ENCODE assay signal across 15 cellular contexts in the genomic region with DNA sequence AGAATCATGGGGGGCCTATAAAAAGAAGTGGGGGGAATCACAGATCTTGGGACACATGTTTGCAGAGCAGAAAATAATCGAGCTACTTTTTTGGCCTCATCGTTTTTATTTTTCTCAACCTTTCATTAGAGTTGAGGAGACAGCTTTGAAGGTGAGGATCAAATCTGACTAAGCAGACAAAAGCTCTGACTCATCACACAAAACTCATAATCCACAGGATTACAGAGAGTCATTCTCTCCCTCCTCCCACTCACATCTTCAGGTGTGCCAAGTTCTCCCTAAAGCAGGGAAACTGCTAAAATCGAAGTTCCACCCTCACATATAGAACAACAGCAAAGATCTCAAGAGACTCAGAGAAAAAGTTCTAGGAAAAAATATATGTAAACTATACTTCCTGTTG. TPM values are rescaled to one million over a fixed set of nuclear protein-coding genes. Genes with fewer than 3 reads are reported as not detected.
DNase-seq lines count a peak whose midpoint lies in the region; ATAC-seq, FAIRE-seq and TF ChIP-seq lines count a peak whose summit lies in the region.
"Had no signal": no experiment of that assay in that cellular context is flagged by ENCODE, and none has a peak within 500 bp of the region (broad histone marks: within the 10 kb centered on the region; RNA-seq: fewer than 3 reads in every experiment).

No MANE protein-coding gene starts in this region.

- H4K20me1 ChIP-seq in PC-3 (ENCODE audit: low read length), result no peaks in the 10 kb centered on the region

- no peak overlapping the region for H3K4me3 Mint-ChIP-seq in dendritic cell treated with granulocyte-macrophage colony-stimulating factor and Interleukin-4, amounts not matched to agents 40 ng/mL and 50 ng/mL, for 4 days
- H3K4me3 Mint-ChIP-seq in chondrocyte (ENCODE audit: unreplicated experiment), result no peak overlapping the region
- H3K4me3 Mint-ChIP-seq: activated T-cell treated with anti-CD3 and anti-CD28 coated beads, Interleukin-2, amount 50 U/mL, for 24 hours; central memory CD8-positive, alpha-beta T cell; T-helper 1 cell treated with Interleukin-12 subunit alpha and Interleukin-12 subunit beta and Interleukin-4 antibody, amounts not matched to agents 30 μg/mL and 1 μg/mL, for 36 hours had no signal

- no peaks in the 10 kb centered on the region for H3K79me2 ChIP-seq in PC-3 (ENCODE audit: low read length)

- H3K9me2 ChIP-seq in PC-3 (replicated peaks; ENCODE audit: low read length), result no peaks in the 10 kb centered on the region

- CTCF ChIA-PET in PC-3 (lab: Charles Lee), result no interaction called here

- TF ChIP-seq CTCF in PC-3 (conservative IDR thresholded peaks at IDR 0.05; ENCODE audit: low read depth, low read length), result no peak
- TF ChIP-seq CTCF in chondrocyte (IDR thresholded peaks at IDR 0.05), result no peak

- peaks cover 41% of the 10 kb centered on the region for H3K4me1 Mint-ChIP-seq in dendritic cell treated with granulocyte-macrophage colony-stimulating factor and Interleukin-4, amounts not matched to agents 40 ng/mL and 50 ng/mL, for 4 days (ENCODE audit: low read depth)
- H3K4me1 Mint-ChIP-seq in chondrocyte (ENCODE audit: low read depth), result peaks cover 7% of the 10 kb centered on the region
- H3K4me1 Mint-ChIP-seq: central memory CD8-positive, alpha-beta T cell had no signal

- no peaks in the 10 kb centered on the region for H3K9me3 Mint-ChIP-seq in dendritic cell treated with granulocyte-macrophage colony-stimulating factor and Interleukin-4, amounts not matched to agents 40 ng/mL and 50 ng/mL, for 4 days
- H3K9me3 Mint-ChIP-seq in chondrocyte (ENCODE audit: low read depth), result peaks cover 7% of the 10 kb centered on the region
- H3K9me3 Mint-ChIP-seq: activated T-cell treated with anti-CD3 and anti-CD28 coated beads, Interleukin-2, amount 50 U/mL, for 24 hours; central memory CD8-positive, alpha-beta T cell; T-helper 1 cell treated with Interleukin-12 subunit alpha and Interleukin-12 subunit beta and Interleukin-4 antibody, amounts not matched to agents 30 μg/mL and 1 μg/mL, for 36 hours had no signal

- H3K4me1 ChIP-seq in PC-3 (ENCODE audit: insufficient read depth, low read length), result peaks cover 15% of the 10 kb centered on the region

- H2AFZ ChIP-seq in PC-3 (ENCODE audit: low read length), result no peak overlapping the region

- DNase-seq in H54 (ENCODE audit: insufficient read length, low spot score) (peak; percentile 20), PC-3 (peak; percentile 92), renal cortical epithelial cell (ENCODE audit: low read depth) (peak; percentile 59), chondrocyte (ENCODE audit: low spot score) (no peak), mucosa of gallbladder (ENCODE audit: low spot score) (no peak)
- DNase-seq in stimulated activated naive CD8-positive, alpha-beta T cell treated with anti-CD3 and anti-CD28 coated beads, Interleukin-15, Interleukin-2, amounts not matched to agents 100 U/mL and 50 U/mL, for 24 hours, result no peak
- DNase-seq: activated T-cell treated with anti-CD3 and anti-CD28 coated beads, Interleukin-2, amount 50 U/mL, for 24 hours; DMS79; heart right ventricle; NCI-H774; tibial artery had no signal

- no peak overlapping the region for H3K9ac ChIP-seq in PC-3 (ENCODE audit: low read length)

- no TSS peak for BruUV-seq in PC-3 (replicated peaks; lab: Mats Ljungman, UMichigan)

- peak overlapping the region; percentile 72 for H3K4me2 ChIP-seq in PC-3 (ENCODE audit: low read length)

- H3K36me3 ChIP-seq in PC-3 (ENCODE audit: low read depth, low read length), result no peaks in the 10 kb centered on the region
- H3K36me3 ChIP-seq: tibial artery had no signal

- peaks cover 41% of the 10 kb centered on the region for H3K36me3 Mint-ChIP-seq in dendritic cell treated with granulocyte-macrophage colony-stimulating factor and Interleukin-4, amounts not matched to agents 40 ng/mL and 50 ng/mL, for 4 days (ENCODE audit: low read depth)
- H3K36me3 Mint-ChIP-seq in chondrocyte (ENCODE audit: low read depth), result peaks cover 3% of the 10 kb centered on the region

- H3K9me3 ChIP-seq in PC-3 (ENCODE audit: low read length), result no peaks in the 10 kb centered on the region
- H3K9me3 ChIP-seq: heart right ventricle, tibial artery had no signal

- no peaks in the 10 kb centered on the region for H3F3A ChIP-seq in PC-3 (ENCODE audit: low read length, unreplicated experiment)

- peak overlapping the region; percentile 26 for H3K27ac Mint-ChIP-seq in dendritic cell treated with granulocyte-macrophage colony-stimulating factor and Interleukin-4, amounts not matched to agents 40 ng/mL and 50 ng/mL, for 4 days
- no peak overlapping the region for H3K27ac Mint-ChIP-seq in chondrocyte (ENCODE audit: unreplicated experiment)
- H3K27ac Mint-ChIP-seq: activated T-cell treated with anti-CD3 and anti-CD28 coated beads, Interleukin-2, amount 50 U/mL, for 24 hours; T-helper 1 cell treated with Interleukin-12 subunit alpha and Interleukin-12 subunit beta and Interleukin-4 antibody, amounts not matched to agents 30 μg/mL and 1 μg/mL, for 36 hours had no signal

- TF ChIP-seq POLR2A in H54 (IDR thresholded peaks at IDR 0.05; ENCODE audit: low read depth, low read length), result no peak

- ATAC-seq in PC-3, result peak; percentile 98
- ATAC-seq in stimulated activated naive CD8-positive, alpha-beta T cell treated with anti-CD3 and anti-CD28 coated beads, Interleukin-15, Interleukin-2, amounts not matched to agents 100 U/mL and 50 U/mL, for 24 hours, result no peak
- ATAC-seq: heart right ventricle had no signal

- H3K4me3 ChIP-seq in PC-3 (ENCODE audit: low read length), result peak overlapping the region; percentile 29; the same call in 1 of the 2 replicates
- H3K4me3 ChIP-seq: heart right ventricle, tibial artery had no signal

- FAIRE-seq in H54 (lab: Jason Lieb, UNC), result peak; percentile 99

- H3K27ac ChIP-seq in PC-3 (ENCODE audit: low read length), result peak overlapping the region; percentile 50
- H3K27ac ChIP-seq: heart right ventricle, tibial artery had no signal

- no peaks in the 10 kb centered on the region for H3K27me3 Mint-ChIP-seq in dendritic cell treated with granulocyte-macrophage colony-stimulating factor and Interleukin-4, amounts not matched to agents 40 ng/mL and 50 ng/mL, for 4 days
- H3K27me3 Mint-ChIP-seq in chondrocyte (ENCODE audit: low read depth), result no peaks in the 10 kb centered on the region
- H3K27me3 Mint-ChIP-seq: activated T-cell treated with anti-CD3 and anti-CD28 coated beads, Interleukin-2, amount 50 U/mL, for 24 hours; central memory CD8-positive, alpha-beta T cell; progenitor cell of endocrine pancreas had no signal

- H3K27me3 ChIP-seq in PC-3 (ENCODE audit: low read length), result no peaks in the 10 kb centered on the region
- H3K27me3 ChIP-seq: heart right ventricle, tibial artery had no signal

- intact Hi-C loops in PC-3 (cut with micrococcal nuclease), result loop anchor here (5.0 kb wide), 2 partner anchors 43 to 158 kb away; no protein-coding TSS in a partner anchor
- intact Hi-C loops in dendritic cell treated with granulocyte-macrophage colony-stimulating factor and Interleukin-4, amounts not matched to agents 40 ng/mL and 50 ng/mL, for 4 days (cut with micrococcal nuclease), result no loop called here

- POLR2A ChIA-PET in PC-3 (lab: Charles Lee; ENCODE audit: unreplicated experiment), result interaction anchor here (0.5 to 0.6 kb wide), 2 partner anchors 10 to 273 kb away, joined by 4 to 15 read pairs; no protein-coding TSS in a partner anchor

RNA-seq across cellular contexts. Expression of gene BAZ2B, which starts 15.6 kb away (rescaled TPM):
- total RNA-seq in PC-3 (2014; rRNA removed) (15.7 and 19.6 TPM in 2 replicates), renal cortical epithelial cell (38.0 and 115 TPM in 2 replicates), chondrocyte (31.6 to 62.6 TPM (median 37.8 TPM) in 3 replicates), mucosa of gallbladder (77.7 TPM)

Comparison
In these comparisons a context has a peak if more than half of its experiments do, and no peak if none do; other contexts are left out.
1. DNase-seq: peak in H54 (single experiment), PC-3 (single experiment) and renal cortical epithelial cell (single experiment); none in chondrocyte (single experiment), stimulated activated naive CD8-positive, alpha-beta T cell treated with anti-CD3 and anti-CD28 coated beads, Interleukin-15, Interleukin-2, amounts not matched to agents 100 U/mL and 50 U/mL, for 24 hours (single experiment) and mucosa of gallbladder (single experiment).